8 cellular contexts compared by ENCODE assay signal in genomic region chr14:74763803-74764531, GRCh38. TPM values are rescaled to one million over a fixed set of nuclear protein-coding genes. Genes with fewer than 3 reads are reported as not detected.
A peak's percentile ranks its signal among the peaks of the same experiment; 100 is the strongest.
DNase-seq lines count a peak whose midpoint lies in the region; ATAC-seq and TF ChIP-seq lines count a peak whose summit lies in the region.

No MANE protein-coding gene starts in this region.

- peak overlapping the region; percentile 79 to 92 (median 85) for H3K4me3 Mint-ChIP-seq in immature natural killer cell

- H3K27me3 Mint-ChIP-seq in immature natural killer cell (ENCODE audit: low read depth in 3 of 3) = peaks cover 0 to 2% (median 2%) of the 10 kb centered on the region in 3 donors

- H3K4me3 ChIP-seq in astrocyte of the cerebellum (ENCODE audit: low read depth, low read length) = peak overlapping the region; percentile 86

- H3K27ac Mint-ChIP-seq in immature natural killer cell = peak overlapping the region; percentile 85 to 98 (median 94)

- no peaks in the 10 kb centered on the region for H3K9me3 Mint-ChIP-seq in immature natural killer cell

- DNase-seq in G401 (ENCODE audit: low spot score) = peak; percentile 21
- DNase-seq in NCI-H69 (lab: John Stamatoyannopoulos, UW) = peak; percentile 62
- DNase-seq in astrocyte of the cerebellum (ENCODE audit: low read depth) = no peak
- DNase-seq in immature natural killer cell = peak in 1 of 3 donors; percentile 1
- peak; percentile 4 for DNase-seq in stimulated activated CD4-positive, alpha-beta T cell treated with anti-CD3 and anti-CD28 coated beads, Interleukin-12 subunit alpha, Interleukin-12 subunit beta, amount 100 ng/mL, for 4 hours
- DNase-seq in NCI-H226 = no peak
- no peak for DNase-seq in pons (ENCODE audit: low spot score)

- no peak for TF ChIP-seq CTCF in astrocyte of the cerebellum (IDR thresholded peaks at IDR 0.05; ENCODE audit: low read depth, low read length, missing control alignments)

- ATAC-seq in GM19397 (IDR thresholded peaks at IDR 0.05; ENCODE audit: unreplicated experiment) = no peak

- peaks cover 57 to 59% of the 10 kb centered on the region in 2 donors for H3K4me1 Mint-ChIP-seq in immature natural killer cell

- H3K36me3 Mint-ChIP-seq in immature natural killer cell = peaks cover 0 to 4% (median 4%) of the 10 kb centered on the region in 3 donors

- in situ Hi-C loops in G401 (cut with HindIII; ENCODE audit: low sequenced_read_pairs) (no loop called here), astrocyte of the cerebellum (cut with HindIII; ENCODE audit: low sequenced_read_pairs) (no loop called here)

RNA-seq across cellular contexts. Expression of gene YLPM1, which starts 0.9 kb away (rescaled TPM):
- total RNA-seq in G401 (2014; rRNA removed; shearing (Covaris generic)) = 10.4 and 12.2 TPM in 2 replicates
- 10 to 100 TPM in 1 of 3 donors, 1 to 10 TPM in 2; 3.8 to 17.2 (median 4.8) TPM for polyA plus RNA-seq in immature natural killer cell

RNA-seq across cellular contexts. Expression of gene FCF1, which starts 51.0 kb away (rescaled TPM):
- 51.4 and 63.4 TPM in 2 replicates for total RNA-seq in G401 (2014; rRNA removed; shearing (Covaris generic))
- polyA plus RNA-seq in immature natural killer cell = 10 to 100 TPM; 25.9 to 34.2 (median 31.8) TPM

RNA-seq across cellular contexts. Expression of gene AREL1, which starts 51.1 kb away (rescaled TPM):
- total RNA-seq in G401 (2014; rRNA removed; shearing (Covaris generic)) = 17.6 and 27.9 TPM in 2 replicates
- polyA plus RNA-seq in immature natural killer cell = 10 to 100 TPM; 11.9 to 30.6 (median 14.0) TPM

Comparison
In these comparisons a context has a peak if more than half of its experiments do, and no peak if none do; other contexts are left out.
1. DNase-seq: peak in G401 (single experiment), NCI-H69 (single experiment) and stimulated activated CD4-positive, alpha-beta T cell treated with anti-CD3 and anti-CD28 coated beads, Interleukin-12 subunit alpha, Interleukin-12 subunit beta, amount 100 ng/mL, for 4 hours (single experiment); none in astrocyte of the cerebellum (single experiment), NCI-H226 (single experiment) and pons (single experiment).